ENCODE assay signal across 8 cellular contexts in the genomic region with DNA sequence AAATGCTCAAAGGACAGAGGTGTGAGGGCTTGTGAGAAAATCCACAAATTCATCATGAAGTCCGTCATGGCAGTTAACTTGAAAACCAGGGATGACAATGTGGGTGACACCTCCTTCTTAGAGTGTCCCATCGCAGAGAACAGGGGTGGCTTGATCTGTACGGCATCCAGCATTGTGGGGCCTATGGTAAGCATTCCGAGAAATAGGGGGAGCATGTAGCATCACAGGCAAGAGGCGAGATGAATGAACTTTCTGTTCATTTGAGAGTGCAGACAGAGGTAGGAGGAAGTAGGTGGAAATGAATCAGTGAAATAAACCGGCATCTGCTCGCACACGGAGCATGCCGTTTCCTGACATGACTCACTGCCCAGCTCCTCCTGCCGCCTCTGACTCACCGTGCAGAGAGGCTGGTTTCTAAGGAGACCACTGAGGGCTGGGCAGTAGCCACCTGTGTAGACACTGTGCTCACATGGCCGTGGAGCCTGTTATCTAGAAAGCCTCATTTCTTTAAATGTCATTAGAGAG.
A peak's percentile ranks its signal among the peaks of the same experiment; 100 is the strongest.
DNase-seq lines count a peak whose midpoint lies in the region; ATAC-seq and TF ChIP-seq lines count a peak whose summit lies in the region.

No MANE protein-coding gene starts in this region.

- H3K9me3 ChIP-seq in Panc1 (ENCODE audit: control insufficient read depth, insufficient read depth, low read depth, low read length) = peaks cover 3% of the 10 kb centered on the region; the same call in 1 of the 2 replicates

- H3K4me1 ChIP-seq in Panc1 (ENCODE audit: control insufficient read depth, insufficient read depth, low read length) = peaks cover 7% of the 10 kb centered on the region; the same call in 1 of the 2 replicates

- CTCF ChIA-PET in Panc1 (lab: Charles Lee) = interaction anchor here (0.6 kb wide), 1 partner anchor 241 kb away, joined by 6 read pairs; no protein-coding TSS in a partner anchor

- DNase-seq in EL (peak; percentile 95), Panc1 (ENCODE audit: low read depth, low spot score) (peak; percentile 82), amygdala (lab: John Stamatoyannopoulos, UW) (peak in 37 of 56 donors; percentile 4 to 69 (median 20)), inferior parietal cortex (ENCODE audit: extremely low spot score) (peak; percentile 48), activated gamma-delta T cell (lab: John Stamatoyannopoulos, UW) (no peak)
- DNase-seq in stimulated activated CD4-positive, alpha-beta T cell treated with anti-CD3 and anti-CD28 coated beads, Interleukin-1b, Interleukin-23, amount 100 ng/mL, for 4 hours (ENCODE audit: low read depth in 2 of 2) = peak; percentile 2 to 14

- no TSS peak for BruUV-seq in Panc1 (replicated peaks; lab: Mats Ljungman, UMichigan)

- POLR2A ChIA-PET in Panc1 (lab: Charles Lee) = no interaction called here

- no peaks in the 10 kb centered on the region for H3K27me3 ChIP-seq in Panc1 (ENCODE audit: control insufficient read depth, insufficient read depth, low read length)

- peak overlapping the region; percentile 23 to 61 for H3K4me3 ChIP-seq in Panc1 (ENCODE audit: low read depth in 2 of 2, low read length in 2 of 2)

- in situ Hi-C loops in Panc1 (cut with HindIII; ENCODE audit: low pct_unique_long_range_greater_than_20kb, low sequenced_read_pairs) = no loop called here

- intact Hi-C loops in Panc1 (cut with micrococcal nuclease; ENCODE audit: unreplicated experiment) = no loop called here

- H3K27ac ChIP-seq in Panc1 (ENCODE audit: low read length) = peak overlapping the region; percentile 91

- H3K36me3 ChIP-seq in Panc1 (ENCODE audit: control insufficient read depth, insufficient read depth, low read length) = no peaks in the 10 kb centered on the region

- ATAC-seq in GM21390 (IDR thresholded peaks at IDR 0.05; ENCODE audit: unreplicated experiment) (peak; percentile 100), HG03571 (IDR thresholded peaks at IDR 0.05; ENCODE audit: unreplicated experiment) (peak; percentile 99), Panc1 (peak; percentile 99)

- no peak for TF ChIP-seq CTCF in Panc1 (IDR thresholded peaks at IDR 0.05)
